In the genomic region with DNA sequence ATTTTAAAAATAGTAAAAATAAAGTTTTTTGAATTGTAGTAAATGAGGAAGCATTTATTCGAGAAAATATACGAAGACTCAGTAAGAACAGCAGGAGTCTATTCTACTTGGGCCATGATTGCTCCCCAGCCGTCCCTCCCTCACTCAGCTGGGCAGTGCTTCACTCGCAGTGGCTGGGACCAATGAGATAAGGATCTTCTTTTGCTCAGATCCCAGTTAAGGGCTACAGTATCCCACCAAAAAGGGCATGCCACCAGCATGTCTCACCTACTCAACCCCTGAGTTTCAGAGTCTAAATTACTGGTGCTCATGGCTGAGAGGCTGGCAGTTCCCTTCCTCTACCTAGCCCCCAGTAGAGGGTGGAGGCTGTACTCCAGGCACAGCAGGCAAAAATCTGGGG, we compare ENCODE assay signal across 14 cellular contexts.
"Had no signal": no experiment of that assay in that cellular context is flagged by ENCODE, and none has a peak within 500 bp of the region (broad histone marks: within the 10 kb centered on the region; RNA-seq: fewer than 3 reads in every experiment).

No MANE protein-coding gene starts in this region.

- H3K9me3 ChIP-seq: ovary had no signal

- ATAC-seq: esophagus mucosa; heart right ventricle; left lobe of liver; mucosa of descending colon; naive thymus-derived CD8-positive, alpha-beta T cell; right cardiac atrium had no signal

- DNase-seq: effector memory CD4-positive, alpha-beta T cell; heart right ventricle; mammary epithelial cell; mucosa of descending colon; naive thymus-derived CD8-positive, alpha-beta T cell; nucleus accumbens; ovary; right cardiac atrium; small intestine; stimulated activated CD4-positive, alpha-beta T cell treated with anti-CD3 and anti-CD28 coated beads, Interleukin-12 subunit alpha, Interleukin-12 subunit beta, amount 100 ng/mL, for 4 hours; stimulated activated naive CD4-positive, alpha-beta T cell treated with Interleukin-2 at 50 U/mL for 16 hours; trophoblast cell had no signal

- H3K4me3 ChIP-seq: heart right ventricle, mucosa of descending colon, ovary had no signal

- H3K36me3 ChIP-seq: heart right ventricle, ovary had no signal

- H3K27ac ChIP-seq: heart right ventricle, ovary had no signal

- H3K27me3 ChIP-seq: ovary had no signal

- H3K4me1 ChIP-seq: heart right ventricle had no signal
